ENCODE assay signal across 5 cellular contexts in the genomic region with DNA sequence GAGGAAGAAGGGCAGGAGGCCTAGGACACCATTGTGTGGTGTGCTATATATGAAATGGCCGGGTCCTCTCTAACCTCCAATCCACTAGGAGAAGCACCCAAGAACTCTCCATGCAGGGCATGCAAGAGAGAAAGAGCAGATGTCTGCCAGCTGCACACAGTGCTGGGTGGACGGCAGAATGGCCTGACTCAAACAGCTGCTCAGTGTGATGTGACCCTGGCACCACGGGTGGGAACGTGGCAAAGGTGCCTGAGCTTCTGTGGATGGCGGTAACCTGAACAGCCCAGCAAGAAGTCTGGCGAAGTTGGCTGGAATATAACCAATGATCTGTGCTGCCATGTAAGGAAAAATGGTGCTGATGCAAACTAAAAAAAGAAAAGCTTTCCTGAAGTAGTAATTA. TPM values are rescaled to one million over a fixed set of nuclear protein-coding genes. Genes with fewer than 3 reads are reported as not detected.
DNase-seq lines count a peak whose midpoint lies in the region; ATAC-seq, FAIRE-seq and TF ChIP-seq lines count a peak whose summit lies in the region.
"Not testable (repeated sequence)": the region's sequence is repeated elsewhere in the genome, so short reads cannot be mapped to it uniquely, and the experiment has no call there.

No MANE protein-coding gene starts in this region.

- WGBS in upper lobe of left lung, 2 donors: 83 to 86% methylated on average over 5 to 6 of the region's 6 CpGs

- POLR2A ChIA-PET in Panc1 (lab: Charles Lee): not testable (repeated sequence)

- not testable (repeated sequence) for DNase-seq in Panc1 (ENCODE audit: low read depth, low spot score); bronchial epithelial cell (ENCODE audit: low read depth); stimulated activated effector memory CD8-positive, alpha-beta T cell treated with anti-CD3 and anti-CD28 coated beads, Interleukin-12 subunit alpha, Interleukin-12 subunit beta, amount 100 ng/mL, for 72 hours (ENCODE audit: low spot score in 2 of 2); upper lobe of left lung
- DNase-seq in mesenteric fat pad (ENCODE audit: low spot score): peak; percentile 68

- TF ChIP-seq POLR2A in upper lobe of left lung (IDR thresholded peaks at IDR 0.05): not testable (repeated sequence)

- CTCF ChIA-PET in Panc1 (lab: Charles Lee): not testable (repeated sequence)

- not testable (repeated sequence) for BruUV-seq in Panc1 (replicated peaks; lab: Mats Ljungman, UMichigan)

- FAIRE-seq in bronchial epithelial cell (lab: Jason Lieb, UNC): peak; percentile 43

- H3K36me3 ChIP-seq in Panc1 (ENCODE audit: control insufficient read depth, insufficient read depth, low read length); bronchial epithelial cell (ENCODE audit: control insufficient read depth, insufficient read depth, low read length); upper lobe of left lung: not testable (repeated sequence)

- H3K27me3 ChIP-seq in Panc1 (ENCODE audit: control insufficient read depth, insufficient read depth, low read length); bronchial epithelial cell (ENCODE audit: control insufficient read depth, insufficient read depth, low read length); upper lobe of left lung: not testable (repeated sequence)

- in situ Hi-C loops in Panc1 (cut with HindIII; ENCODE audit: low pct_unique_long_range_greater_than_20kb, low sequenced_read_pairs): not testable (repeated sequence)

- ATAC-seq in Panc1 (peak; percentile 48; the same call in 1 of the 2 replicates), upper lobe of left lung (ENCODE audit: low FRiP score in 2 of 2) (peak; percentile 48 to 73)
- peak; percentile 37 for ATAC-seq in stimulated activated effector memory CD8-positive, alpha-beta T cell treated with anti-CD3 and anti-CD28 coated beads, Interleukin-12 subunit alpha, Interleukin-12 subunit beta, amount 100 ng/mL, for 72 hours

- TF ChIP-seq EP300 in upper lobe of left lung (IDR thresholded peaks at IDR 0.05): not testable (repeated sequence)

- intact Hi-C loops in Panc1 (cut with micrococcal nuclease; ENCODE audit: unreplicated experiment): not testable (repeated sequence)

- H3K4me1 ChIP-seq in Panc1 (ENCODE audit: control insufficient read depth, insufficient read depth, low read length); upper lobe of left lung: not testable (repeated sequence)

- not testable (repeated sequence) for H3K27ac Mint-ChIP-seq in stimulated activated effector memory CD8-positive, alpha-beta T cell treated with anti-CD3 and anti-CD28 coated beads, Interleukin-12 subunit alpha, Interleukin-12 subunit beta, amount 100 ng/mL, for 72 hours

- H3K27ac ChIP-seq in Panc1 (ENCODE audit: low read length); upper lobe of left lung: not testable (repeated sequence)

- H3K4me3 ChIP-seq in Panc1 (ENCODE audit: low read depth in 2 of 2, low read length in 2 of 2); bronchial epithelial cell (ENCODE audit: low read depth, low read length); upper lobe of left lung: not testable (repeated sequence)

- H3K4me1 Mint-ChIP-seq in stimulated activated effector memory CD8-positive, alpha-beta T cell treated with anti-CD3 and anti-CD28 coated beads, Interleukin-12 subunit alpha, Interleukin-12 subunit beta, amount 100 ng/mL, for 72 hours: not testable (repeated sequence)

- H3K9me3 Mint-ChIP-seq in stimulated activated effector memory CD8-positive, alpha-beta T cell treated with anti-CD3 and anti-CD28 coated beads, Interleukin-12 subunit alpha, Interleukin-12 subunit beta, amount 100 ng/mL, for 72 hours: not testable (repeated sequence)

- not testable (repeated sequence) for H3K9me3 ChIP-seq in Panc1 (ENCODE audit: control insufficient read depth, insufficient read depth, low read depth, low read length); upper lobe of left lung

- not testable (repeated sequence) for TF ChIP-seq CTCF in Panc1 (IDR thresholded peaks at IDR 0.05); bronchial epithelial cell (IDR thresholded peaks at IDR 0.05; ENCODE audit: insufficient read depth, low read length, severe bottlenecking); upper lobe of left lung (IDR thresholded peaks at IDR 0.05)

- H3K4me3 Mint-ChIP-seq in stimulated activated effector memory CD8-positive, alpha-beta T cell treated with anti-CD3 and anti-CD28 coated beads, Interleukin-12 subunit alpha, Interleukin-12 subunit beta, amount 100 ng/mL, for 72 hours: not testable (repeated sequence)

- H3K36me3 Mint-ChIP-seq in stimulated activated effector memory CD8-positive, alpha-beta T cell treated with anti-CD3 and anti-CD28 coated beads, Interleukin-12 subunit alpha, Interleukin-12 subunit beta, amount 100 ng/mL, for 72 hours: not testable (repeated sequence)

RNA-seq across cellular contexts. Expression of a gene that starts 46.2 kb away (rescaled TPM):
- total RNA-seq in Panc1 (2021; ENCODE audit: unreplicated experiment) (70.8 TPM), bronchial epithelial cell (97.4 and 174 TPM in 2 replicates), mesenteric fat pad (15.6 TPM), upper lobe of left lung (10 to 100 TPM; 16.3 to 46.8 (median 30.4) TPM)
- 47.7 TPM for polyA plus RNA-seq in Panc1 (2012; ENCODE audit: insufficient read length)
